ENCODE assay signal across 13 cellular contexts in the genomic region with DNA sequence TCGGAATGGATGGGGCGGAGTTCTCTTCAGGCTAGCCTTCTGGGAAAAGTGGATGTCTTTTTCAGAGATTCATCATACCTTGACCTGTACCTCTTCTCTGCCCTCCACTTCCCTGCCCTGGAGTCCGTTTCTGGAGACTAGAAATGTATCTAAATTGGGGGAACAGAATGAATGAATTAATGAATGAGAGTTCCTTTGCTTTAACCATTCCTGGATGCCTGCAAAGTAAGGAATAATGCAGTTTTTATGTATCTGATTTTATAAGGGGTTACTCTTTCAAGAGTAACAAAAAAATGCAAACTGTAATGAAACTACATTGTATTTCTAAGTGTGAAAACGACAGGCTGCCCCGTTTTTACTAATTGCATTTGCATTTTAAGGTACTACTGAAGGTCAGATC. TPM values are rescaled to one million over a fixed set of nuclear protein-coding genes. Genes with fewer than 3 reads are reported as not detected.
DNase-seq lines count a peak whose midpoint lies in the region; ATAC-seq, FAIRE-seq and TF ChIP-seq lines count a peak whose summit lies in the region.
"Had no signal": no experiment of that assay in that cellular context is flagged by ENCODE, and none has a peak within 500 bp of the region (broad histone marks: within the 10 kb centered on the region; RNA-seq: fewer than 3 reads in every experiment).

No MANE protein-coding gene starts in this region.

- no peak for TF ChIP-seq RAD21 in HepG2 (CRISPR knock-in tag; IDR thresholded peaks at IDR 0.05)

- no peak overlapping the region for H3K9ac ChIP-seq in HUES6 (ENCODE audit: low read length)
- no peak overlapping the region for H3K9ac ChIP-seq in duodenal mucosa (ENCODE audit: low read depth in 1 of 2, low read length in 2 of 2)
- peak overlapping the region; percentile 89 for H3K9ac ChIP-seq in HepG2 (ENCODE audit: insufficient read depth, low read depth, low read length)

- H3K4me3 ChIP-seq in HUES6 (ENCODE audit: low read depth, low read length) (peak overlapping the region; percentile 91), duodenal mucosa (ENCODE audit: low read depth in 1 of 2, low read length in 2 of 2) (peak overlapping the region; percentile 60 to 71), HepG2 (replicated peaks in 1 of 3; ENCODE audit: insufficient read depth in 1 of 3, low read depth in 2 of 3, low read length in 3 of 3) (peak overlapping the region; percentile 67 to 94 (median 80)), suprapubic skin (peak overlapping the region; percentile 84)

- H3K27ac ChIP-seq in HUES6 (ENCODE audit: low read depth, low read length) (no peak overlapping the region), duodenal mucosa (ENCODE audit: low read depth, low read length) (no peak overlapping the region), HepG2 (ENCODE audit: extremely low read length, insufficient read depth, low read length) (peak overlapping the region; percentile 88), suprapubic skin (no peak overlapping the region)
- H3K27ac ChIP-seq: SJSA1 had no signal

- no peak for DNase-seq in HepG2 (ENCODE audit: low spot score)
- DNase-seq in suprapubic skin (ENCODE audit: low spot score in 2 of 2) = no peak
- no peak for DNase-seq in hippocampal formation (lab: John Stamatoyannopoulos, UW)
- DNase-seq: GDM1; left ventricle myocardium superior; stimulated activated naive CD8-positive, alpha-beta T cell treated with anti-CD3 and anti-CD28 coated beads, Interleukin-15, amount 100 ng/mL, for 72 hours had no signal

- in situ Hi-C loops in HepG2 (cut with HindIII; ENCODE audit: extremely low pct_ligation_motif_present, low pct_unique_long_range_greater_than_20kb) = loop anchor here (5.0 kb wide), 1 partner anchor 46 kb away; no protein-coding TSS in a partner anchor

- FAIRE-seq in HepG2 (lab: Jason Lieb, UNC) = no peak

- CTCF ChIA-PET in HepG2 (lab: Yijun Ruan, JAX; ENCODE audit: low intra/inter-chr PET ratio, low total read pairs) = interaction anchor here (1.4 to 1.8 kb wide), 3 partner anchors 14 to 120 kb away, joined by 4 to 5 read pairs (median 5); no protein-coding TSS in a partner anchor

- TF ChIP-seq EP300 in HepG2 (IDR thresholded peaks at IDR 0.05; ENCODE audit: low read depth in 2 of 2, low read length in 2 of 2) (no peak), HepG2 (CRISPR knock-in tag; IDR thresholded peaks at IDR 0.05; ENCODE audit: borderline replicate concordance) (no peak), suprapubic skin (IDR thresholded peaks at IDR 0.05) (no peak)

- TF ChIP-seq CTCF in HepG2 (CRISPR knock-in tag; IDR thresholded peaks at IDR 0.05) = no peak
- TF ChIP-seq CTCF in suprapubic skin (IDR thresholded peaks at IDR 0.05) = no peak

- intact Hi-C loops in HepG2 (cut with micrococcal nuclease; ENCODE audit: unreplicated experiment) = loop anchor here (1.0 kb wide), 1 partner anchor 14 kb away; no protein-coding TSS in a partner anchor

- WGBS in HepG2 (ENCODE audit: low lambda C conversion rate) = 7% methylated on average over 5 of the region's 5 CpGs
- WGBS in suprapubic skin = 54% methylated on average over 5 of the region's 5 CpGs

- no peak overlapping the region for H2AFZ ChIP-seq in HepG2 (ENCODE audit: low read length)

- peaks cover 18% of the 10 kb centered on the region for H3K4me1 ChIP-seq in HUES6 (ENCODE audit: control insufficient read depth, insufficient read depth, low read length)
- H3K4me1 ChIP-seq in duodenal mucosa (ENCODE audit: control insufficient read depth in 1 of 2, insufficient read depth in 2 of 2, low read length in 2 of 2) = peaks cover 25 to 27% of the 10 kb centered on the region in 2 donors
- H3K4me1 ChIP-seq in HepG2 (ENCODE audit: insufficient read depth, low read length) = peaks cover 42% of the 10 kb centered on the region
- peaks cover 57% of the 10 kb centered on the region for H3K4me1 ChIP-seq in suprapubic skin

- H3K9me3 ChIP-seq in HUES6 (ENCODE audit: control insufficient read depth, insufficient read depth, low read depth, low read length) = no peaks in the 10 kb centered on the region
- no peaks in the 10 kb centered on the region for H3K9me3 ChIP-seq in duodenal mucosa (ENCODE audit: control insufficient read depth in 1 of 2, low read length in 2 of 2)
- H3K9me3 ChIP-seq in HepG2 (ENCODE audit: low read length) = no peaks in the 10 kb centered on the region
- H3K9me3 ChIP-seq in suprapubic skin = no peaks in the 10 kb centered on the region

- H3K36me3 ChIP-seq in HUES6 (ENCODE audit: control insufficient read depth, insufficient read depth, low read length) = no peaks in the 10 kb centered on the region
- no peaks in the 10 kb centered on the region for H3K36me3 ChIP-seq in duodenal mucosa (ENCODE audit: control insufficient read depth in 1 of 2, insufficient read depth in 2 of 2, low read length in 2 of 2)
- no peaks in the 10 kb centered on the region for H3K36me3 ChIP-seq in HepG2 (replicated peaks in 1 of 2; ENCODE audit: control insufficient read depth in 1 of 2, insufficient read depth in 2 of 2, low read length in 2 of 2)
- no peaks in the 10 kb centered on the region for H3K36me3 ChIP-seq in suprapubic skin

- TF ChIP-seq POLR2A in HepG2 (IDR thresholded peaks at IDR 0.05; ENCODE audit: insufficient read depth in 1 of 2, low read depth in 2 of 2, low read length in 2 of 2) = no peak
- TF ChIP-seq POLR2A in suprapubic skin (IDR thresholded peaks at IDR 0.05) = no peak

- POLR2A ChIA-PET in HepG2 (lab: Yijun Ruan, JAX) = interaction anchor here (2.9 to 5.1 kb wide), 9 partner anchors 7 to 98 kb away, joined by 16 to 132 read pairs (median 31); no protein-coding TSS in a partner anchor

- peaks cover 12% of the 10 kb centered on the region for H3K27me3 ChIP-seq in HUES6 (ENCODE audit: control insufficient read depth, insufficient read depth, low read length)
- H3K27me3 ChIP-seq in duodenal mucosa (ENCODE audit: control insufficient read depth in 1 of 2, insufficient read depth in 2 of 2, low read length in 2 of 2) = no peaks in the 10 kb centered on the region
- H3K27me3 ChIP-seq in HepG2 (ENCODE audit: control insufficient read depth in 1 of 2, insufficient read depth in 2 of 2, low read length in 2 of 2) = no peaks in the 10 kb centered on the region; a peak in 1 of 5 replicates
- no peaks in the 10 kb centered on the region for H3K27me3 ChIP-seq in suprapubic skin
- H3K27me3 ChIP-seq: SJSA1 had no signal

- peaks cover 41% of the 10 kb centered on the region for H4K20me1 ChIP-seq in HepG2 (ENCODE audit: insufficient read depth, low read length)

- ATAC-seq in HepG2 = no peak
- ATAC-seq in GM18907 (IDR thresholded peaks at IDR 0.05; ENCODE audit: unreplicated experiment) = no peak
- ATAC-seq in GM21515 (IDR thresholded peaks at IDR 0.05; ENCODE audit: unreplicated experiment) = no peak
- ATAC-seq in HG03280 (IDR thresholded peaks at IDR 0.05; ENCODE audit: unreplicated experiment) = no peak
- ATAC-seq: left ventricle myocardium superior; stimulated activated naive CD8-positive, alpha-beta T cell treated with anti-CD3 and anti-CD28 coated beads, Interleukin-15, amount 100 ng/mL, for 72 hours had no signal

- H3K79me2 ChIP-seq in HepG2 (ENCODE audit: insufficient read depth, low read length) = peaks cover 74% of the 10 kb centered on the region

- BruUV-seq in HepG2 (replicated peaks; lab: Mats Ljungman, UMichigan) = no TSS peak

- H3K4me2 ChIP-seq in HepG2 (ENCODE audit: low read depth, low read length) = peak overlapping the region; percentile 83

RNA-seq across cellular contexts. Expression of gene SOWAHC, which starts 2.0 kb away (rescaled TPM):
- total RNA-seq in HepG2 (2016; rRNA removed; fragmentation: Illumina TruSeq; extraction: Trizol) (22.5 and 24.7 TPM in 2 replicates), suprapubic skin (10 to 100 TPM; 42.8 to 59.7 (median 57.1) TPM)
- 2.8 and 3.4 TPM in 2 replicates for total RNA-seq in HepG2 (2016; cell fraction: cytosol; rRNA removed; fragmentation: Illumina TruSeq; extraction: Trizol; ENCODE audit: low read depth)
- 23.3 TPM in 2 replicates for total RNA-seq in HepG2 (2016; cell fraction: insoluble cytoplasmic fraction; rRNA removed; fragmentation: Illumina TruSeq; extraction: Trizol)
- 18.1 and 21.3 TPM in 2 replicates for total RNA-seq in HepG2 (2016; cell fraction: membrane; rRNA removed; fragmentation: Illumina TruSeq; extraction: Trizol)
- 15.8 TPM in 2 replicates for total RNA-seq in HepG2 (2016; cell fraction: nucleus; rRNA removed; fragmentation: Illumina TruSeq; extraction: Trizol)
- polyA plus RNA-seq in HepG2 (2011; rRNA removed) = 21.2 and 21.4 TPM in 2 replicates
- polyA plus RNA-seq in HepG2 (2011; cell fraction: cytosol; rRNA removed) = 16.7 and 19.2 TPM in 2 replicates
- 9.7 and 10.8 TPM in 2 replicates for polyA plus RNA-seq in HepG2 (2011; cell fraction: nucleus; rRNA removed)
- 35.4 and 36.3 TPM in 2 replicates for polyA plus RNA-seq in HepG2 (2012)
- polyA plus RNA-seq in HepG2 (2016; cell fraction: cytosol; fragmentation: Illumina TruSeq; extraction: Trizol; ENCODE audit: low read depth) = 2.6 and 2.8 TPM in 2 replicates
- polyA plus RNA-seq in HepG2 (2016; cell fraction: insoluble cytoplasmic fraction; fragmentation: Illumina TruSeq; extraction: Trizol; ENCODE audit: low read depth) = 30.8 and 30.9 TPM in 2 replicates
- 12.6 and 14.5 TPM in 2 replicates for polyA plus RNA-seq in HepG2 (2016; cell fraction: membrane; fragmentation: Illumina TruSeq; extraction: Trizol; ENCODE audit: low read depth)
- polyA plus RNA-seq in HepG2 (2016; cell fraction: nucleus; fragmentation: Illumina TruSeq; extraction: Trizol; ENCODE audit: insufficient read depth, low read depth) = 25.4 and 26.3 TPM in 2 replicates
- 8.3 and 28.5 TPM in 2 replicates for polyA minus RNA-seq in HepG2 (2011; rRNA and poly(A)+ RNA removed; ENCODE audit: low replicate concordance)
- 31.9 and 34.1 TPM in 2 replicates for polyA minus RNA-seq in HepG2 (2011; cell fraction: cytosol; rRNA and poly(A)+ RNA removed)
- 15.5 and 17.7 TPM in 2 replicates for polyA minus RNA-seq in HepG2 (2011; cell fraction: nucleus; rRNA and poly(A)+ RNA removed)
- polyA plus RNA-seq: IgD-negative memory B cell had no signal

RNA-seq across cellular contexts. Expression of gene SEPTIN10, which starts 2.4 kb away (rescaled TPM):
- total RNA-seq in HepG2 (2016; rRNA removed; fragmentation: Illumina TruSeq; extraction: Trizol) (67.5 and 99.8 TPM in 2 replicates), suprapubic skin (100 to 1,000 TPM in 3 of 4 donors, 10 to 100 TPM in 1; 92.7 to 152 (median 110) TPM)
- total RNA-seq in HepG2 (2016; cell fraction: cytosol; rRNA removed; fragmentation: Illumina TruSeq; extraction: Trizol; ENCODE audit: low read depth) = 127 and 147 TPM in 2 replicates
- 68.9 and 96.4 TPM in 2 replicates for total RNA-seq in HepG2 (2016; cell fraction: insoluble cytoplasmic fraction; rRNA removed; fragmentation: Illumina TruSeq; extraction: Trizol)
- 82.3 and 91.0 TPM in 2 replicates for total RNA-seq in HepG2 (2016; cell fraction: membrane; rRNA removed; fragmentation: Illumina TruSeq; extraction: Trizol)
- 59.8 and 61.0 TPM in 2 replicates for total RNA-seq in HepG2 (2016; cell fraction: nucleus; rRNA removed; fragmentation: Illumina TruSeq; extraction: Trizol)
- polyA plus RNA-seq in HepG2 (2011; rRNA removed) = 40.3 and 45.8 TPM in 2 replicates
- polyA plus RNA-seq in HepG2 (2011; cell fraction: cytosol; rRNA removed) = 21.7 and 32.6 TPM in 2 replicates
- polyA plus RNA-seq in HepG2 (2011; cell fraction: nucleus; rRNA removed) = 33.2 and 41.7 TPM in 2 replicates
- polyA plus RNA-seq in HepG2 (2012) = 73.2 and 109 TPM in 2 replicates
- 13.9 and 14.1 TPM in 2 replicates for polyA plus RNA-seq in HepG2 (2016; cell fraction: cytosol; fragmentation: Illumina TruSeq; extraction: Trizol; ENCODE audit: low read depth)
- 101 and 102 TPM in 2 replicates for polyA plus RNA-seq in HepG2 (2016; cell fraction: insoluble cytoplasmic fraction; fragmentation: Illumina TruSeq; extraction: Trizol; ENCODE audit: low read depth)
- polyA plus RNA-seq in HepG2 (2016; cell fraction: membrane; fragmentation: Illumina TruSeq; extraction: Trizol; ENCODE audit: low read depth) = 27.0 and 27.3 TPM in 2 replicates
- polyA plus RNA-seq in HepG2 (2016; cell fraction: nucleus; fragmentation: Illumina TruSeq; extraction: Trizol; ENCODE audit: insufficient read depth, low read depth) = 55.0 TPM in 2 replicates
- polyA minus RNA-seq in HepG2 (2011; rRNA and poly(A)+ RNA removed; ENCODE audit: low replicate concordance) = 19.0 and 33.7 TPM in 2 replicates
- polyA minus RNA-seq in HepG2 (2011; cell fraction: cytosol; rRNA and poly(A)+ RNA removed) = 67.6 and 75.0 TPM in 2 replicates
- 90.5 and 106 TPM in 2 replicates for polyA minus RNA-seq in HepG2 (2011; cell fraction: nucleus; rRNA and poly(A)+ RNA removed)
